33 cellular contexts compared by ENCODE assay signal in the genomic region with DNA sequence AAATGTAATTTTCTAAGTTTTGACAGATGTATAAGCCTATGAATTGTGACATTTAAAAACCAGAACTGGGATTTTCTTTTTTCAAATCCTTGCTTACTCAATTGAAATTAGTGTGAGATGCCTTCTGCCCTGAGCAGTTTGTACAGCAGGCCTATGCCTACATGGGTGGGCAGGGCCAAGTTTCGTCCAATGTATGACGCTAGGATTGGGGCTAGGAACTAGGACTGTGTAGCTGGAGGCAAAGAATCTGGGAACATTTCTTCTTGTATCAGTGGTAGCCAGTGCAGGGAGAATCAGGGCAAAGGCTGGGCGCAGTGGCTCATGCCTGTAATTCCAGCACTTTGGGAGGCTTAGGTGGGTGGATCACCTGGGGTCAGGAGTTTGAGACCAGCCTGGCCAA. TPM values are rescaled to one million over a fixed set of nuclear protein-coding genes. Genes with fewer than 3 reads are reported as not detected.
"Had no signal": no experiment of that assay in that cellular context is flagged by ENCODE, and none has a peak within 500 bp of the region (broad histone marks: within the 10 kb centered on the region; RNA-seq: fewer than 3 reads in every experiment).

No MANE protein-coding gene starts in this region.

- H3K4me3 Mint-ChIP-seq: activated CD4-positive, alpha-beta T cell treated with anti-CD3 and anti-CD28 coated beads, Interleukin-2, amount 10 ng/mL, durations not matched to agents 24 days and 14 days; activated CD8-positive, alpha-beta T cell treated with anti-CD3 and anti-CD28 coated beads, Interleukin-2, amount 10 ng/mL, durations not matched to agents 7 days and 5 days; activated naive CD8-positive, alpha-beta T cell treated with anti-CD3 and anti-CD28 coated beads for 36 hours; activated T-helper 17 cell treated with anti-CD3 and anti-CD28 coated beads, Interleukin-2, amount 50 U/mL, for 72 hours had no signal

- ATAC-seq: activated CD8-positive, alpha-beta T cell treated with anti-CD3 and anti-CD28 coated beads, Interleukin-2, amount 10 ng/mL, durations not matched to agents 7 days and 5 days; activated T-helper 17 cell treated with anti-CD3 and anti-CD28 coated beads, Interleukin-2, amount 50 U/mL, for 72 hours; K562; Panc1 had no signal

- H3K27ac Mint-ChIP-seq: activated CD4-positive, alpha-beta T cell treated with anti-CD3 and anti-CD28 coated beads, Interleukin-2, amount 10 ng/mL, durations not matched to agents 24 days and 14 days; activated CD8-positive, alpha-beta T cell treated with anti-CD3 and anti-CD28 coated beads, Interleukin-2, amount 10 ng/mL, durations not matched to agents 7 days and 5 days; activated naive CD8-positive, alpha-beta T cell treated with anti-CD3 and anti-CD28 coated beads for 36 hours; activated T-helper 17 cell treated with anti-CD3 and anti-CD28 coated beads, Interleukin-2, amount 50 U/mL, for 72 hours had no signal

- H3K9me3 Mint-ChIP-seq: activated CD4-positive, alpha-beta T cell treated with anti-CD3 and anti-CD28 coated beads, Interleukin-2, amount 10 ng/mL, durations not matched to agents 24 days and 14 days; activated naive CD8-positive, alpha-beta T cell treated with anti-CD3 and anti-CD28 coated beads for 36 hours; activated T-helper 17 cell treated with anti-CD3 and anti-CD28 coated beads, Interleukin-2, amount 50 U/mL, for 72 hours had no signal

- DNase-seq: activated CD4-positive, alpha-beta T cell treated with anti-CD3 and anti-CD28 coated beads for 1 hour; activated CD4-positive, alpha-beta T cell treated with anti-CD3 and anti-CD28 coated beads, Interleukin-2, amount 10 ng/mL, durations not matched to agents 24 days and 14 days; activated CD4-positive, alpha-beta T cell treated with anti-CD3 and anti-CD28 coated beads, Interleukin-2, amount 50 U/mL, for 48 hours; activated CD4-positive, CD25-positive, alpha-beta regulatory T cell; activated CD8-positive, alpha-beta memory T cell treated with anti-CD3 and anti-CD28 coated beads, Interleukin-2, amount 50 U/mL, for 4 hours; activated CD8-positive, alpha-beta T cell treated with anti-CD3 and anti-CD28 coated beads, Interleukin-2, amount 10 ng/mL, durations not matched to agents 7 days and 5 days; activated effector memory CD4-positive, alpha-beta T cell treated with anti-CD3 and anti-CD28 coated beads, Interleukin-2, amount 50 U/mL, for 16 hours; activated naive CD4-positive, alpha-beta T cell; activated naive CD4-positive, alpha-beta T cell treated with anti-CD3 and anti-CD28 coated beads, Interleukin-2, amount 50 U/mL, for 16 hours; activated naive CD8-positive, alpha-beta T cell treated with anti-CD3 and anti-CD28 coated beads for 36 hours; activated T-cell treated with anti-CD3 and anti-CD28 coated beads, Interleukin-2, amount 50 U/mL, for 48 hours; amniotic stem cell; aorta; brain microvascular endothelial cell; NCI-H1092 treated with DMSO at 0.1 percent for 48 hours; NCI-H1436; NCI-H1694; NCI-H1930; NCI-H2081 treated with DMSO at 0.1 percent for 48 hours; NCI-H345; NCI-H524 treated with DMSO at 0.1 percent for 48 hours; SHP77; SJCRH30; T1000; WERI-Rb-1 had no signal

- H3K27me3 Mint-ChIP-seq: activated naive CD8-positive, alpha-beta T cell treated with anti-CD3 and anti-CD28 coated beads for 36 hours; activated T-helper 17 cell treated with anti-CD3 and anti-CD28 coated beads, Interleukin-2, amount 50 U/mL, for 72 hours had no signal

RNA-seq across cellular contexts. Expression of a gene that starts 53.2 kb away (rescaled TPM):
- total RNA-seq: activated CD4-positive, alpha-beta T cell treated with anti-CD3 and anti-CD28 coated beads, Interleukin-2, amount 10 ng/mL, durations not matched to agents 24 days and 14 days; activated CD8-positive, alpha-beta T cell treated with anti-CD3 and anti-CD28 coated beads, Interleukin-2, amount 10 ng/mL, durations not matched to agents 7 days and 5 days; activated naive CD8-positive, alpha-beta T cell treated with anti-CD3 and anti-CD28 coated beads for 36 hours; activated T-helper 17 cell treated with anti-CD3 and anti-CD28 coated beads, Interleukin-2, amount 50 U/mL, for 72 hours; aorta; K562; M059J; NCI-H460; RPMI7951; SJCRH30; T-helper 1 cell treated with Interleukin-12 subunit alpha and Interleukin-12 subunit beta and Interleukin-4 antibody, amounts not matched to agents 30 ng/mL and 1 ng/mL, for 36 hours; T-helper 2 cell treated with Interferon-gamma antibody and Interleukin-4, amounts not matched to agents 100 ng/mL and 5 ng/mL, for 36 hours had no signal

RNA-seq across cellular contexts. Expression of a gene that starts 54.6 kb away (rescaled TPM):
- total RNA-seq: activated CD4-positive, alpha-beta T cell treated with anti-CD3 and anti-CD28 coated beads, Interleukin-2, amount 10 ng/mL, durations not matched to agents 24 days and 14 days; activated CD8-positive, alpha-beta T cell treated with anti-CD3 and anti-CD28 coated beads, Interleukin-2, amount 10 ng/mL, durations not matched to agents 7 days and 5 days; activated naive CD8-positive, alpha-beta T cell treated with anti-CD3 and anti-CD28 coated beads for 36 hours; activated T-helper 17 cell treated with anti-CD3 and anti-CD28 coated beads, Interleukin-2, amount 50 U/mL, for 72 hours; aorta; K562; M059J; NCI-H460; RPMI7951; SJCRH30; T-helper 1 cell treated with Interleukin-12 subunit alpha and Interleukin-12 subunit beta and Interleukin-4 antibody, amounts not matched to agents 30 ng/mL and 1 ng/mL, for 36 hours; T-helper 2 cell treated with Interferon-gamma antibody and Interleukin-4, amounts not matched to agents 100 ng/mL and 5 ng/mL, for 36 hours had no signal
